In genomic region chr1:236938745-236939144, GRCh38 we compare ENCODE assay signal across 24 cellular contexts.
"Had no signal": no experiment of that assay in that cellular context is flagged by ENCODE, and none has a peak within 500 bp of the region (broad histone marks: within the 10 kb centered on the region; RNA-seq: fewer than 3 reads in every experiment).

No MANE protein-coding gene starts in this region.

- H3K4me1 ChIP-seq: breast epithelium, SJSA1, spleen had no signal

- H3K9me3 Mint-ChIP-seq: activated naive CD8-positive, alpha-beta T cell treated with anti-CD3 and anti-CD28 coated beads, Interleukin-2, amount 10 ng/mL, durations not matched to agents 7 days and 5 days; activated T-cell treated with anti-CD3 and anti-CD28 coated beads, Interleukin-2, amount 50 U/mL, for 4 hours; activated T-helper 2 cell treated with anti-CD3 and anti-CD28 coated beads, Interferon-gamma antibody, Interleukin-2, Interleukin-4, amounts not matched to agents 10 μg/mL and 5 μg/mL and 100 μg/mL, durations not matched to agents 14 hours and 24 hours and 36 hours; type B pancreatic cell had no signal

- H3K27me3 Mint-ChIP-seq: activated naive CD8-positive, alpha-beta T cell treated with anti-CD3 and anti-CD28 coated beads, Interleukin-2, amount 10 ng/mL, durations not matched to agents 7 days and 5 days; type B pancreatic cell had no signal

- H3K27ac Mint-ChIP-seq: activated naive CD8-positive, alpha-beta T cell treated with anti-CD3 and anti-CD28 coated beads, Interleukin-2, amount 10 ng/mL, durations not matched to agents 7 days and 5 days; activated T-helper 2 cell treated with anti-CD3 and anti-CD28 coated beads, Interferon-gamma antibody, Interleukin-2, Interleukin-4, amounts not matched to agents 10 μg/mL and 5 μg/mL and 100 μg/mL, durations not matched to agents 14 hours and 24 hours and 36 hours; immature natural killer cell; memory B cell; naive thymus-derived CD8-positive, alpha-beta T cell; type B pancreatic cell had no signal

- H3K4me3 Mint-ChIP-seq: activated naive CD8-positive, alpha-beta T cell treated with anti-CD3 and anti-CD28 coated beads, Interleukin-2, amount 10 ng/mL, durations not matched to agents 7 days and 5 days; activated T-cell treated with anti-CD3 and anti-CD28 coated beads, Interleukin-2, amount 50 U/mL, for 4 hours; immature natural killer cell; memory B cell; naive thymus-derived CD8-positive, alpha-beta T cell; type B pancreatic cell had no signal

- H3K4me1 Mint-ChIP-seq: activated naive CD8-positive, alpha-beta T cell treated with anti-CD3 and anti-CD28 coated beads, Interleukin-2, amount 10 ng/mL, durations not matched to agents 7 days and 5 days; immature natural killer cell; memory B cell; naive thymus-derived CD8-positive, alpha-beta T cell had no signal

- ATAC-seq: activated T-cell treated with anti-CD3 and anti-CD28 coated beads, Interleukin-2, amount 50 U/mL, for 4 hours; naive thymus-derived CD8-positive, alpha-beta T cell had no signal

- H3K36me3 Mint-ChIP-seq: activated naive CD8-positive, alpha-beta T cell treated with anti-CD3 and anti-CD28 coated beads, Interleukin-2, amount 10 ng/mL, durations not matched to agents 7 days and 5 days; immature natural killer cell; memory B cell; type B pancreatic cell had no signal

- H3K27ac ChIP-seq: breast epithelium, hepatocyte, SJSA1, spleen, thoracic aorta, WERI-Rb-1 had no signal

- H3K36me3 ChIP-seq: breast epithelium, SJSA1, spleen, thoracic aorta, WERI-Rb-1 had no signal

- H3K27me3 ChIP-seq: breast epithelium, hepatocyte, SJSA1, spleen had no signal

- H3K4me3 ChIP-seq: breast epithelium, hepatocyte, SJSA1, spleen, thoracic aorta had no signal

- DNase-seq: activated CD8-positive, alpha-beta memory T cell treated with anti-CD3 and anti-CD28 coated beads for 24 hours; activated CD8-positive, alpha-beta memory T cell treated with anti-CD3 and anti-CD28 coated beads, Interleukin-2, amount 50 U/mL, for 4 hours; activated naive CD4-positive, alpha-beta T cell treated with Interleukin-2 at 50 U/mL for 16 hours; activated naive CD8-positive, alpha-beta T cell treated with anti-CD3 and anti-CD28 coated beads, Interleukin-2, amount 10 ng/mL, durations not matched to agents 7 days and 5 days; activated T-cell treated with anti-CD3 and anti-CD28 coated beads, Interleukin-2, amount 50 U/mL, for 4 hours; amniotic stem cell; cortex of kidney; foreskin fibroblast; immature natural killer cell; kidney glomerular epithelial cell; naive thymus-derived CD8-positive, alpha-beta T cell; retina; spleen; stimulated activated CD4-positive, alpha-beta T cell treated with anti-CD3 and anti-CD28 coated beads, Interleukin-4, amount 100 ng/mL, for 1 hour; stimulated activated naive CD4-positive, alpha-beta T cell; T-helper 1 cell; WERI-Rb-1 had no signal

- H3K9me3 ChIP-seq: breast epithelium, SJSA1, spleen, thoracic aorta had no signal
